ENCODE assay signal across 9 cellular contexts in the genomic region with DNA sequence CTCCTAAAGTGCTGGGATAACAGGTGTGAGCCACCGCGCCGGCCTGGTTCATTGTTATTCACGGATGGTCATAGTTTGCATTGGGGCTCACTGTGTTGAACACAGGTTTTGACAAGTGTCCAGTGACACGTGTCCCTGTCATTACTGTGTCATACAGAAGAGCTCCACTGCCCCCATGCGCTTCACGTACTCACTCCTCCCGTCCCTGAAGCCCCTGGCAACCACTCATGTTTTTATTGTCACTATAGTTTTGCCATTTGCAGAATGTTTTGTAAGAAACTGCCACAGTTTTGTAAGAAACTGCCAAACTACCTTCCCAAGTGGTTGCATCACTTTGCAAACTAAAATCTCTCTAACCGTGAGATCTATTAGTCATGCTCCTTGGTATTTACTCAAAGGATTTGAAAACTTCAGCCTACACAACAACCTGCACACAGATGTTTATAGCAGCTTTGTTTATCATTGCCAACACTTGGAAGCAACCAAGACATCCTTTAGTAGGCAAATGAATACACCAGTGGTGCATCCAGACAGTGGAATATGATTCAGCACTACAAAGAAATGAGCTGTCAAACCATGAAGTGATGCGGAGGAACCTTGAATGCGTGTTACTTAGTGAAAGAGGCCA.
DNase-seq lines count a peak whose midpoint lies in the region; ATAC-seq and FAIRE-seq lines count a peak whose summit lies in the region.
"Had no signal": no experiment of that assay in that cellular context is flagged by ENCODE, and none has a peak within 500 bp of the region (broad histone marks: within the 10 kb centered on the region; RNA-seq: fewer than 3 reads in every experiment).

No MANE protein-coding gene starts in this region.

- ATAC-seq in HG02840 (IDR thresholded peaks at IDR 0.05; ENCODE audit: low FRiP score, unreplicated experiment), result no peak
- no peak for ATAC-seq in HG03378 (IDR thresholded peaks at IDR 0.05; ENCODE audit: unreplicated experiment)

- DNase-seq in activated T-cell treated with anti-CD3 and anti-CD28 coated beads for 48 hours (ENCODE audit: low read depth) (peak; percentile 20), NOMO-1 treated with dmso at 0.1 percent for 144 hours (lab: John Stamatoyannopoulos, UW; ENCODE audit: unreplicated experiment) (peak; percentile 94), astrocyte of the hippocampus (ENCODE audit: low read depth, low spot score) (peak; percentile 68), frontal cortex (ENCODE audit: low spot score in 2 of 2) (no peak)
- no peak for DNase-seq in activated T-cell treated with anti-CD3 and anti-CD28 coated beads, Interleukin-2, amount 50 U/mL, for 1 hour
- DNase-seq in stimulated activated CD8-positive, alpha-beta memory T cell treated with anti-CD3 and anti-CD28 coated beads, Interleukin-4, amount 100 ng/mL, for 48 hours, result peak; percentile 34
- DNase-seq: NCI-H1436 had no signal

- no peak for FAIRE-seq in frontal cortex (lab: Jason Lieb, UNC)

Comparison
In these comparisons a context has a peak if more than half of its experiments do, and no peak if none do; other contexts are left out.
1. DNase-seq: peak in activated T-cell treated with anti-CD3 and anti-CD28 coated beads for 48 hours (single experiment), NOMO-1 treated with dmso at 0.1 percent for 144 hours (single experiment), astrocyte of the hippocampus (single experiment) and stimulated activated CD8-positive, alpha-beta memory T cell treated with anti-CD3 and anti-CD28 coated beads, Interleukin-4, amount 100 ng/mL, for 48 hours (single experiment); none in activated T-cell treated with anti-CD3 and anti-CD28 coated beads, Interleukin-2, amount 50 U/mL, for 1 hour (single experiment) and frontal cortex (0 of 2).